In the genomic region with DNA sequence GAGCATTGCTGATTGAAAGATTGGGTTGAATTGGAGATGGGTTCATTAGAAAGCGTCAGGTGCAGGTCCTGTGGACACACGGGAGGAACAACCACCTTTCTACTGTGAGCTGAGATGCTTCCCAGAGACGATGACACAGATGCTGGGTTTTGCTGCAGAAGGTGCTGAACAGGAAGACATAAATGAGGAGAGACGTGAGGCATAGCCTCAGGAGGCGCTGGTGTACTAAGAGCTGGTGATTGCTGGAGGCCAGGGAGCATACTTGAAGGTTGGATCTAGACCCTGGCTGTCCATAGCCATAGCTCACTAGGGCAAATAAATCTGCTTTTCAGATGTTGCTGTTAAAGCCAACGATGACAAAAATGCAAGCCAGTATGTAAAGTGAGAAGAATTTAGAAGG, we compare ENCODE assay signal across 20 cellular contexts.
DNase-seq lines count a peak whose midpoint lies in the region; FAIRE-seq and TF ChIP-seq lines count a peak whose summit lies in the region.
"Had no signal": no experiment of that assay in that cellular context is flagged by ENCODE, and none has a peak within 500 bp of the region (broad histone marks: within the 10 kb centered on the region; RNA-seq: fewer than 3 reads in every experiment).

No MANE protein-coding gene starts in this region.

- TF ChIP-seq POLR2A in GM12892 (IDR thresholded peaks at IDR 0.05; ENCODE audit: low read depth, low read length) = no peak

- TF ChIP-seq CTCF in C4-2B (conservative IDR thresholded peaks at IDR 0.05) = peak; percentile 11

- H3K4me3 ChIP-seq in Jurkat, Clone E6-1 (ENCODE audit: low read length) = no peak overlapping the region
- H3K4me3 ChIP-seq: K562, PC-9, SK-N-MC had no signal

- no peak overlapping the region for H3K27ac ChIP-seq in C4-2B
- H3K27ac ChIP-seq: HL-60, PC-9, SK-N-MC had no signal

- peak; percentile 49 for DNase-seq in Jurkat, Clone E6-1 (ENCODE audit: low read depth, low spot score)
- DNase-seq in OCI-M1 (lab: John Stamatoyannopoulos, UW) (peak; percentile 2), iPS-NIHi7 (ENCODE audit: extremely low spot score) (peak; percentile 14), T-helper 2 cell (no peak), GM12892 (ENCODE audit: insufficient read length) (no peak), EL (no peak)
- DNase-seq: AML-193; COR-L47; DMS153; NCI-H1048; NCI-H1436 treated with DMSO at 0.1 percent for 48 hours; NCI-H2081; NCI-H524 treated with DMSO at 0.1 percent for 48 hours; NK-92 treated with Interleukin-12 subunit alpha and Interleukin-12 subunit beta, amount 100 ng/mL, for 24 hours; PC-9; T-helper 1 cell had no signal

- FAIRE-seq in GM12892 (lab: Jason Lieb, UNC) = no peak
- FAIRE-seq: K562 had no signal

Comparison
In these comparisons a context has a peak if more than half of its experiments do, and no peak if none do; other contexts are left out.
1. DNase-seq: peak in Jurkat, Clone E6-1 (single experiment), OCI-M1 (single experiment) and iPS-NIHi7 (single experiment); none in T-helper 2 cell (0 of 5), GM12892 (single experiment) and EL (single experiment).